ENCODE assay signal across 8 cellular contexts in genomic region chr7:55963584-55964168, GRCh38. TPM values are rescaled to one million over a fixed set of nuclear protein-coding genes. Genes with fewer than 3 reads are reported as not detected.
DNase-seq lines count a peak whose midpoint lies in the region; ATAC-seq and TF ChIP-seq lines count a peak whose summit lies in the region.

No MANE protein-coding gene starts in this region.

- POLR2A ChIA-PET in AG04450 (lab: Yijun Ruan, JAX) = interaction anchor here (0.6 kb wide), 1 partner anchor 411 kb away, joined by 3 read pairs; no protein-coding TSS in a partner anchor

- peak overlapping the region; percentile 67 for H3K4me3 Mint-ChIP-seq in natural killer cell treated with Interleukin-12 subunit alpha and Interleukin-12 subunit beta and Interleukin-15 and Interleukin-18, amount 100 ng/mL, for 72 hours

- H3K9me3 Mint-ChIP-seq in natural killer cell treated with Interleukin-12 subunit alpha and Interleukin-12 subunit beta and Interleukin-15 and Interleukin-18, amount 100 ng/mL, for 72 hours = no peaks in the 10 kb centered on the region

- H3K4me1 Mint-ChIP-seq in natural killer cell treated with Interleukin-12 subunit alpha and Interleukin-12 subunit beta and Interleukin-15 and Interleukin-18, amount 100 ng/mL, for 72 hours (ENCODE audit: low read depth in 2 of 2) = peaks cover 10 to 19% of the 10 kb centered on the region in 2 donors

- CTCF ChIA-PET in AG04450 (lab: Charles Lee) = interaction anchor here (0.5 to 1.7 kb wide), 36 partner anchors 9 to 687 kb away, joined by 3 to 25 read pairs (median 3); partner anchors contain the start of genes CCT6A, PHKG1 and PSPH

- peaks cover 40% of the 10 kb centered on the region for H3K79me2 ChIP-seq in Karpas-422 (ENCODE audit: low read length)

- H3K36me3 Mint-ChIP-seq in natural killer cell treated with Interleukin-12 subunit alpha and Interleukin-12 subunit beta and Interleukin-15 and Interleukin-18, amount 100 ng/mL, for 72 hours = no peaks in the 10 kb centered on the region

- H3K4me2 ChIP-seq in Karpas-422 (ENCODE audit: low read depth, low read length, poor library complexity, severe bottlenecking) = peak overlapping the region; percentile 64

- peak overlapping the region; percentile 77 to 87 for H3K27ac Mint-ChIP-seq in natural killer cell treated with Interleukin-12 subunit alpha and Interleukin-12 subunit beta and Interleukin-15 and Interleukin-18, amount 100 ng/mL, for 72 hours

- H3K27ac ChIP-seq in AG04450 (ENCODE audit: low read depth, low read length) (peak overlapping the region; percentile 47), Karpas-422 (ENCODE audit: low read length) (no peak overlapping the region), cingulate gyrus (ENCODE audit: low read depth, low read length) (peak overlapping the region; percentile 94)

- H3K9me3 ChIP-seq in AG04450 (ENCODE audit: control insufficient read depth, insufficient read depth, low read length) (no peaks in the 10 kb centered on the region), Karpas-422 (ENCODE audit: low read length) (no peaks in the 10 kb centered on the region)

- peaks cover 16% of the 10 kb centered on the region for H3K4me1 ChIP-seq in Karpas-422 (ENCODE audit: low read length)

- H2AFZ ChIP-seq in Karpas-422 (ENCODE audit: low read length) = no peak overlapping the region; the same call in 1 of the 2 replicates

- no peak for TF ChIP-seq CTCF in AG04450 (IDR thresholded peaks at IDR 0.05; ENCODE audit: low read depth, low read length)

- no peaks in the 10 kb centered on the region for H3K27me3 Mint-ChIP-seq in natural killer cell treated with Interleukin-12 subunit alpha and Interleukin-12 subunit beta and Interleukin-15 and Interleukin-18, amount 100 ng/mL, for 72 hours

- H3K9ac ChIP-seq in Karpas-422 (ENCODE audit: low read length) = peak overlapping the region; percentile 73

- H3K27me3 ChIP-seq in AG04450 (ENCODE audit: control insufficient read depth, insufficient read depth, low read length) = no peaks in the 10 kb centered on the region
- H3K27me3 ChIP-seq in Karpas-422 (ENCODE audit: low read length) = no peaks in the 10 kb centered on the region

- no peaks in the 10 kb centered on the region for H3K36me3 ChIP-seq in Karpas-422 (ENCODE audit: insufficient read depth, low read length)

- DNase-seq in AG04450 (ENCODE audit: low read depth, low spot score) (no peak), Karpas-422 (no peak), GF-D8 (lab: John Stamatoyannopoulos, UW) (no peak), NOMO-1 treated with dmso at 0.1 percent for 144 hours (lab: John Stamatoyannopoulos, UW; ENCODE audit: unreplicated experiment) (no peak)
- no peak for DNase-seq in natural killer cell treated with Interleukin-12 subunit alpha and Interleukin-12 subunit beta and Interleukin-15 and Interleukin-18, amount 100 ng/mL, for 72 hours (ENCODE audit: low spot score)

- no peaks in the 10 kb centered on the region for H3K9me2 ChIP-seq in Karpas-422 (replicated peaks; ENCODE audit: insufficient read depth, low read length)

- H3K4me3 ChIP-seq in AG04450 (ENCODE audit: low read depth, low read length) (peak overlapping the region; percentile 65), Karpas-422 (ENCODE audit: low read length) (peak overlapping the region; percentile 68)

- ATAC-seq in natural killer cell treated with Interleukin-12 subunit alpha and Interleukin-12 subunit beta and Interleukin-15 and Interleukin-18, amount 100 ng/mL, for 72 hours = no peak
- ATAC-seq in HG02970 (IDR thresholded peaks at IDR 0.05; ENCODE audit: low FRiP score, unreplicated experiment) (no peak), HG02981 (IDR thresholded peaks at IDR 0.05; ENCODE audit: unreplicated experiment) (no peak)

- no peaks in the 10 kb centered on the region for H4K20me1 ChIP-seq in Karpas-422 (ENCODE audit: insufficient read depth, low read depth, low read length)

RNA-seq across cellular contexts. Expression of gene NIPSNAP2, which starts 0.7 kb away (rescaled TPM):
- 61.9 and 90.6 TPM in 2 replicates for polyA plus RNA-seq in AG04450 (2011; rRNA removed)
- 26.0 and 40.1 TPM in 2 replicates for polyA minus RNA-seq in AG04450 (2011; rRNA and poly(A)+ RNA removed)
- 25.9 and 48.6 TPM in 2 replicates for total RNA-seq in Karpas-422 (2014; rRNA removed; shearing (Covaris generic); ENCODE audit: low replicate concordance)
- total RNA-seq in natural killer cell treated with Interleukin-12 subunit alpha and Interleukin-12 subunit beta and Interleukin-15 and Interleukin-18, amount 100 ng/mL, for 72 hours = 10 to 100 TPM; 22.1 to 29.0 TPM

RNA-seq across cellular contexts. Expression of gene MRPS17, which starts 12.0 kb away (rescaled TPM):
- polyA plus RNA-seq in AG04450 (2011; rRNA removed) = 13.1 and 14.9 TPM in 2 replicates
- 4.9 and 5.7 TPM in 2 replicates for polyA minus RNA-seq in AG04450 (2011; rRNA and poly(A)+ RNA removed)
- 11.5 and 14.1 TPM in 2 replicates for total RNA-seq in Karpas-422 (2014; rRNA removed; shearing (Covaris generic); ENCODE audit: low replicate concordance)
- 10 to 100 TPM; 20.9 to 28.7 TPM for total RNA-seq in natural killer cell treated with Interleukin-12 subunit alpha and Interleukin-12 subunit beta and Interleukin-15 and Interleukin-18, amount 100 ng/mL, for 72 hours
